ENCODE assay signal across 9 cellular contexts in the genomic region with DNA sequence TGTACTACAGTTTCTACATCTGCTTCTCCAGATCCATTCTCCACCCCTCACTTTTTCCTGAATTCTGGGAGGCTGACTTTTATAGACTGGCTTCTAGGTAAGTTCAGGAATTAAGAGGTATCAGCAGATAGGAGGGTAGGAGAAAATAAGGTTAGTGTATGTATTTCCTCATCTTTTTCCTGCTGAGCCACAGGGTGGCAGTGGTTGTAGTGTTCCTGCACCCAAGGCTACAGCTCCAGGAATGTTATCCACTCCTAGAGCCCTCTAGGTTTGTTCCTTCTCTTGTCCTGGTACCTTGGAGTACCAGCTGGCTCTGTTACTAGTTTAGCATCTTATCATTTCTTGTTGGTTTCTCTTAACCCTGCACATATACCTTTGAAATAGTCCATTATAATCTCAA. TPM values are rescaled to one million over a fixed set of nuclear protein-coding genes. Genes with fewer than 3 reads are reported as not detected.
A peak's percentile ranks its signal among the peaks of the same experiment; 100 is the strongest.
DNase-seq lines count a peak whose midpoint lies in the region; ATAC-seq lines count a peak whose summit lies in the region.
"Had no signal": no experiment of that assay in that cellular context is flagged by ENCODE, and none has a peak within 500 bp of the region (broad histone marks: within the 10 kb centered on the region; RNA-seq: fewer than 3 reads in every experiment).

No MANE protein-coding gene starts in this region.

- H3K36me3 Mint-ChIP-seq in T-helper 17 cell (ENCODE audit: low read depth) = peaks cover 2% of the 10 kb centered on the region

- ATAC-seq in T-helper 17 cell (no peak), HG03439 (IDR thresholded peaks at IDR 0.05; ENCODE audit: unreplicated experiment) (no peak), HG02938 (IDR thresholded peaks at IDR 0.05; ENCODE audit: unreplicated experiment) (no peak)

- H3K9me3 ChIP-seq in T-helper 17 cell (ENCODE audit: control insufficient read depth, low read length, poor library complexity, severe bottlenecking) = no peaks in the 10 kb centered on the region
- H3K9me3 ChIP-seq: HAP-1 had no signal

- no peak overlapping the region for H3K27ac Mint-ChIP-seq in T-helper 17 cell

- no peaks in the 10 kb centered on the region for H3K27me3 Mint-ChIP-seq in T-helper 17 cell

- peaks cover 9% of the 10 kb centered on the region for H3K4me1 Mint-ChIP-seq in T-helper 17 cell

- no peak overlapping the region for H3K4me3 Mint-ChIP-seq in T-helper 17 cell

- peak; percentile 14 for DNase-seq in ELF-1 (ENCODE audit: low read depth, low spot score)
- DNase-seq in M059J (ENCODE audit: low read depth) = peak; percentile 48
- DNase-seq in cerebellar cortex (ENCODE audit: low spot score) = peak; percentile 42
- peak; percentile 36 for DNase-seq in myocyte (ENCODE audit: low read depth)
- DNase-seq in NCI-H446 treated with DMSO at 0.1 percent for 48 hours (lab: John Stamatoyannopoulos, UW) = no peak
- DNase-seq in T-helper 17 cell = no peak

RNA-seq across cellular contexts. Expression of a gene that starts 40.7 kb away (rescaled TPM):
- not detected in 2 replicates for total RNA-seq in M059J (2014; rRNA removed; shearing (Covaris generic))
- total RNA-seq in myocyte = not detected in 2 replicates
- 0.19 TPM for polyA plus RNA-seq in myocyte (2012)
- total RNA-seq in T-helper 17 cell = under 1 TPM in 1 of 2 donors, not detected in 1; 0.18 TPM

RNA-seq across cellular contexts. Expression of a gene that starts 50.4 kb away (rescaled TPM):
- total RNA-seq in M059J (2014; rRNA removed; shearing (Covaris generic)) = 19.8 and 26.7 TPM in 2 replicates
- 17.0 and 17.8 TPM in 2 replicates for total RNA-seq in myocyte
- polyA plus RNA-seq in myocyte (2012) = 5.7 TPM
- 10 to 100 TPM; 30.0 to 31.7 TPM for total RNA-seq in T-helper 17 cell

Comparison
In these comparisons a context has a peak if more than half of its experiments do, and no peak if none do; other contexts are left out.
1. DNase-seq: peak in ELF-1 (single experiment), M059J (single experiment), cerebellar cortex (single experiment) and myocyte (single experiment); none in NCI-H446 treated with DMSO at 0.1 percent for 48 hours (single experiment) and T-helper 17 cell (0 of 3).